8 cellular contexts compared by ENCODE assay signal in the genomic region with DNA sequence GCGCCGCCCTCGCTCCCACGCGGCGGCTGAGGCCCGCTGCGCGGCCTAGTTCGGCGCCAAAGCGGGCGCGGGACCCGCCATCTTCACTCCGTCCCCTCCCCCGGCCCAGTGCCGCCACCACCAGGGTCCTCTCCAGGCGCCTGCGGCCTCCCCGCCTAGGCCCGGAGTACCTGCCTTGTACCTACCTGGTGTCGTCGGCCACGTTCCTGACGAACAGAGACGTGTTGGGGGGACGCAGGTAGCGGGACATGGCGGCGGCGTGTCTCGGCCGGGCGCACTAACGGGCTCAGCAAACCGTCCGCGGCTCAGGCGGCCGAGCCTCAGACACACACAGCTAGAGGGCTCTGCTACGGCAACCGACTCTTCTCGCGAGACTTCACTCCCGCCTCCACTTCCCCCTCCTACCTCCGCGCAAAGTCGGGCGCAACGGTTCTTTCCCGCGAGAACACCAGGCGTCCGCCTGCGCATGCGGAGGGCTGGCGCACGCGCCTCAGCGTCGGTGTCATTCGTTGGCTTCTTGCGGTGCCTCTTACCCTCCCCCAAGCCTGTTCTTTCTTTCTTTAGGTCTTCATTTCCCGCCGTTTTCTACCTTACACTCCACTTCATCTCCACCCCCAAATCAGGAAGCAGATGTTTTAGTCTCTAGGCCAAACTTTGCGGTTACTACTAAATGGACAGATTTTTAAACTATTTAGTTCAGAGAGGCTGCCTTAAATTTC. TPM values are rescaled to one million over a fixed set of nuclear protein-coding genes. Genes with fewer than 3 reads are reported as not detected.
DNase-seq lines count a peak whose midpoint lies in the region; TF ChIP-seq lines count a peak whose summit lies in the region.

A gene (minus strand): TSS at position 322 of the 719 bp plus-strand sequence. CDS start 72 bp downstream, at position 250.

- DNase-seq in COLO829 (ENCODE audit: low spot score) (peak; percentile 96), GM20000 (ENCODE audit: low spot score) (peak; percentile 98), HT-29 (ENCODE audit: low spot score) (peak; percentile 98), lung microvascular endothelial cell (ENCODE audit: low read depth in 2 of 2) (peak; percentile 99)
- peak; percentile 96 for DNase-seq in NK-92 treated with Interleukin-12 subunit alpha and Interleukin-12 subunit beta, amount 100 ng/mL, for 24 hours (lab: John Stamatoyannopoulos, UW)
- peak; percentile 97 for DNase-seq in activated CD8-positive, alpha-beta memory T cell treated with anti-CD3 and anti-CD28 coated beads for 24 hours
- peak; percentile 96 for DNase-seq in effector CD8-positive, alpha-beta T cell (lab: John Stamatoyannopoulos, UW)
- peak; percentile 93 to 97 (median 95) for DNase-seq in stimulated activated CD4-positive, alpha-beta T cell treated with anti-CD3 and anti-CD28 coated beads, TNF-alpha, amount 100 ng/mL, for 48 hours (ENCODE audit: low read depth in 3 of 3)

- TF ChIP-seq CTCF in GM20000 (IDR thresholded peaks at IDR 0.05; ENCODE audit: extremely low read depth, missing control alignments) = peak; percentile 24

RNA-seq across cellular contexts. Expression of the gene that starts here (rescaled TPM):
- total RNA-seq in HT-29 (2014; rRNA removed; shearing (Covaris generic)) = 140 and 147 TPM in 2 replicates
- total RNA-seq in lung microvascular endothelial cell = 47.5 and 70.2 TPM in 2 replicates

Comparison
In these comparisons a context has a peak if more than half of its experiments do, and no peak if none do; other contexts are left out.
1. Peak in every context shown above with its lines: DNase-seq.